Comparison of ENCODE assay signal across 1 cellular context in genomic region chr15:41622901-41623300, GRCh38.
TF ChIP-seq lines count a peak whose summit lies in the region.

No MANE protein-coding gene starts in this region.

TF ChIP-seq in WTC11, 78 proteins besides CTCF, POLR2A, EP300 and RAD21 (continued from another document):
- no peak for TF ChIP-seq ZBTB43 (CRISPR knock-in tag; IDR thresholded peaks at IDR 0.05)
- TF ChIP-seq CREM (CRISPR knock-in tag; IDR thresholded peaks at IDR 0.05) = no peak
- no peak for TF ChIP-seq TEAD4 (CRISPR knock-in tag; IDR thresholded peaks at IDR 0.05)
- no peak for TF ChIP-seq AR (CRISPR knock-in tag; IDR thresholded peaks at IDR 0.05)
- no peak for TF ChIP-seq ATF2 (CRISPR knock-in tag; IDR thresholded peaks at IDR 0.05; ENCODE audit: borderline replicate concordance, low read depth)
- TF ChIP-seq CBFB (CRISPR knock-in tag; IDR thresholded peaks at IDR 0.05; ENCODE audit: low read depth) = no peak
- no peak for TF ChIP-seq SMAD4 (CRISPR knock-in tag; IDR thresholded peaks at IDR 0.05)
- no peak for TF ChIP-seq ESRRA (CRISPR knock-in tag; IDR thresholded peaks at IDR 0.05; ENCODE audit: borderline replicate concordance)
- no peak for TF ChIP-seq ZNF396 (CRISPR knock-in tag; IDR thresholded peaks at IDR 0.05; ENCODE audit: borderline replicate concordance)
- no peak for TF ChIP-seq ATF3 (CRISPR knock-in tag; conservative IDR thresholded peaks at IDR 0.05)
- TF ChIP-seq ZSCAN18 (CRISPR knock-in tag; IDR thresholded peaks at IDR 0.05) = no peak
